ENCODE assay signal across 31 cellular contexts in the genomic region with DNA sequence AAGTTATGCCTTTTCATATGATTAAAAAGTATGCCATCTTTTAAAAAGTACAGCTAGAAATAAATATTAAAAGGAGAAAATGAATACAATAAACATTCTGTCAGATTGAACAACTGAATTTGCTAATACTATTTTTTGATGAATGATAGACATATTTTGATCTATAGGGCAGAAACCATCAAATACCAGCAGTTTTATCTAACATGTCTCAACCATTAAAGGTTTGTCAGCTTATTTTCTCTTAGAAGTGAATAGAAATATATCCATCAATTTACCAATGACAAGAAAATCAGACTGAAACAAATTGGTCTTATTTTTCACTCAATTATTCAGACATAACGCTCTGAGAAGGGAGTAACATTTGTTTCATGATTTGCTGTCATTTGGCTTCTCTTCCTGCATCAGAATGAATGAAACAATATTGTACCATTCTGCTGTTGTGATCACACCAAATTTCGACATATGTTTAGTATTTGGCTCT.
"Had no signal": no experiment of that assay in that cellular context is flagged by ENCODE, and none has a peak within 500 bp of the region (broad histone marks: within the 10 kb centered on the region; RNA-seq: fewer than 3 reads in every experiment).

No MANE protein-coding gene starts in this region.

- H3K9me3 ChIP-seq: adrenal gland, ascending aorta, body of pancreas, breast epithelium had no signal

- H3K27ac ChIP-seq: adrenal gland, ascending aorta, body of pancreas, brain microvascular endothelial cell, breast epithelium, cardiac muscle cell had no signal

- H3K4me1 ChIP-seq: adrenal gland, ascending aorta, body of pancreas, breast epithelium had no signal

- FAIRE-seq: astrocyte, bronchial epithelial cell had no signal

- DNase-seq: activated effector memory CD4-positive, alpha-beta T cell treated with anti-CD3 and anti-CD28 coated beads, Interleukin-2, amount 50 U/mL, for 16 hours; activated effector memory CD4-positive, alpha-beta T cell treated with Interleukin-2 at 50 U/mL for 16 hours; activated gamma-delta T cell treated with Interleukin-2 at 50 U/mL for 16 hours; activated naive CD4-positive, alpha-beta T cell; activated naive CD4-positive, alpha-beta T cell treated with anti-CD3 and anti-CD28 coated beads for 36 hours; activated naive CD4-positive, alpha-beta T cell treated with anti-CD3 and anti-CD28 coated beads, Interleukin-2, amount 10 ng/mL, durations not matched to agents 7 days and 5 days; activated naive CD4-positive, alpha-beta T cell treated with anti-CD3 and anti-CD28 coated beads, Interleukin-2, amount 50 U/mL, for 16 hours; activated naive CD4-positive, alpha-beta T cell treated with Interleukin-2 at 50 U/mL for 16 hours; activated naive CD8-positive, alpha-beta T cell treated with anti-CD3 and anti-CD28 coated beads for 36 hours; activated naive CD8-positive, alpha-beta T cell treated with anti-CD3 and anti-CD28 coated beads, Interleukin-2, amount 10 ng/mL, durations not matched to agents 7 days and 5 days; activated naive CD8-positive, alpha-beta T cell treated with anti-CD3 and anti-CD28 coated beads, Interleukin-2, amount 50 U/mL, for 24 hours; activated T-cell treated with anti-CD3 and anti-CD28 coated beads, Interleukin-2, amount 50 U/mL, for 1 hour; activated T-cell treated with anti-CD3 and anti-CD28 coated beads, Interleukin-2, amount 50 U/mL, for 24 hours; activated T-cell treated with anti-CD3 and anti-CD28 coated beads, Interleukin-2, amount 50 U/mL, for 4 hours; activated T-cell treated with anti-CD3 and anti-CD28 coated beads, Interleukin-2, amount 50 U/mL, for 48 hours; activated T-cell treated with anti-CD3 and anti-CD28 coated beads, Interleukin-2, amount 50 U/mL, for 72 hours; adrenal gland; amniotic stem cell; amygdala; anterior cingulate cortex; aorta; body of pancreas; brain microvascular endothelial cell; caudate nucleus; central memory CD4-positive, alpha-beta T cell; cerebellar nuclear complex had no signal

- H3K36me3 ChIP-seq: adrenal gland, ascending aorta, brain microvascular endothelial cell, breast epithelium, cardiac muscle cell had no signal

- H3K27me3 ChIP-seq: adrenal gland, ascending aorta, body of pancreas, brain microvascular endothelial cell, breast epithelium, cardiac muscle cell had no signal

- H3K4me3 ChIP-seq: adrenal gland, ascending aorta, body of pancreas, breast epithelium, cardiac muscle cell had no signal
